ENCODE assay signal across 1 cellular context in the genomic region with DNA sequence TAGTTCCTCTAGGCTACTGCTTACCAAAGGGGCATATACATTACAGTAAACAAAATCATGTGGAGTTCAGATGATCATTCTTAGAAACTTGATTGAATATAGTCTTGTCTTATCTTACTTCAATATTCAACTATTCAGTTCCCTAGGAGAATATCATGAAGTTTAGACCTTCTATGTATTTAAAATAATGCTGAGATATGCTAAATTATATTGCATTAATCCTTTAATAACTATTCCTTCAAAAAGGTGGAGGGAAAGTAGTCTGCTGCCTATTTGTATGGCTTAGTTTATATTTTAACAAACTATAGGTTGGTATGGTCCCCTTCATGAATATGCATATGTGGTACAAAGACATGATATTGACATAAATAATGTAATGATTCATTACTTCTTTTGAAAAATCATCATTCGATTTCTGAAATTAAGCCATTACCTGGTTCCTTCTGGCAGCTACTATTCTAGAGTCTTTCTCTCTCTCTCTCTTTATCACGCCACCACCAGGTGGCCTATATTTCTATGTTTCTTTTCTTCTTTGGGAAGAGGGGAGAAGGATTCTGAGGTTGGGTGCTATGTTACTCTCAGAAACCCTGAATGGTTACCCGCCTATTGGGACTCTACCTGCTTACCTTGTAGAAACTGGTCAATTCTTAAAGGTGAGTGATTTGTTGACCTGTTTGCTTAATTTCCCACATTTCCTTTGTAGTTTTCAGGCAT.
TF ChIP-seq lines count a peak whose summit lies in the region.

No MANE protein-coding gene starts in this region.

TF ChIP-seq in liver, 16 proteins besides CTCF, POLR2A, EP300 and RAD21 (continued from another document):
- TF ChIP-seq, protein P1, sequence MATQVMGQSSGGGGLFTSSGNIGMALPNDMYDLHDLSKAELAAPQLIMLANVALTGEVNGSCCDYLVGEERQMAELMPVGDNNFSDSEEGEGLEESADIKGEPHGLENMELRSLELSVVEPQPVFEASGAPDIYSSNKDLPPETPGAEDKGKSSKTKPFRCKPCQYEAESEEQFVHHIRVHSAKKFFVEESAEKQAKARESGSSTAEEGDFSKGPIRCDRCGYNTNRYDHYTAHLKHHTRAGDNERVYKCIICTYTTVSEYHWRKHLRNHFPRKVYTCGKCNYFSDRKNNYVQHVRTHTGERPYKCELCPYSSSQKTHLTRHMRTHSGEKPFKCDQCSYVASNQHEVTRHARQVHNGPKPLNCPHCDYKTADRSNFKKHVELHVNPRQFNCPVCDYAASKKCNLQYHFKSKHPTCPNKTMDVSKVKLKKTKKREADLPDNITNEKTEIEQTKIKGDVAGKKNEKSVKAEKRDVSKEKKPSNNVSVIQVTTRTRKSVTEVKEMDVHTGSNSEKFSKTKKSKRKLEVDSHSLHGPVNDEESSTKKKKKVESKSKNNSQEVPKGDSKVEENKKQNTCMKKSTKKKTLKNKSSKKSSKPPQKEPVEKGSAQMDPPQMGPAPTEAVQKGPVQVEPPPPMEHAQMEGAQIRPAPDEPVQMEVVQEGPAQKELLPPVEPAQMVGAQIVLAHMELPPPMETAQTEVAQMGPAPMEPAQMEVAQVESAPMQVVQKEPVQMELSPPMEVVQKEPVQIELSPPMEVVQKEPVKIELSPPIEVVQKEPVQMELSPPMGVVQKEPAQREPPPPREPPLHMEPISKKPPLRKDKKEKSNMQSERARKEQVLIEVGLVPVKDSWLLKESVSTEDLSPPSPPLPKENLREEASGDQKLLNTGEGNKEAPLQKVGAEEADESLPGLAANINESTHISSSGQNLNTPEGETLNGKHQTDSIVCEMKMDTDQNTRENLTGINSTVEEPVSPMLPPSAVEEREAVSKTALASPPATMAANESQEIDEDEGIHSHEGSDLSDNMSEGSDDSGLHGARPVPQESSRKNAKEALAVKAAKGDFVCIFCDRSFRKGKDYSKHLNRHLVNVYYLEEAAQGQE (IDR thresholded peaks at IDR 0.05), result no peak
- TF ChIP-seq EGR1 (IDR thresholded peaks at IDR 0.05; ENCODE audit: low read depth in 2 of 2) (no peak), FOXA1 (IDR thresholded peaks at IDR 0.05) (no peak), RXRA (IDR thresholded peaks at IDR 0.05) (no peak), YY1 (IDR thresholded peaks at IDR 0.05) (no peak), JUND (IDR thresholded peaks at IDR 0.05) (no peak), GABPA (IDR thresholded peaks at IDR 0.05 in 1 of 2, conservative IDR thresholded peaks at IDR 0.05 in 1 of 2) (no peak)
- TF ChIP-seq, protein P2, sequence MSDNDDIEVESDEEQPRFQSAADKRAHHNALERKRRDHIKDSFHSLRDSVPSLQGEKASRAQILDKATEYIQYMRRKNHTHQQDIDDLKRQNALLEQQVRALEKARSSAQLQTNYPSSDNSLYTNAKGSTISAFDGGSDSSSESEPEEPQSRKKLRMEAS (IDR thresholded peaks at IDR 0.05), result no peak
